20 cellular contexts compared by ENCODE assay signal in the genomic region with DNA sequence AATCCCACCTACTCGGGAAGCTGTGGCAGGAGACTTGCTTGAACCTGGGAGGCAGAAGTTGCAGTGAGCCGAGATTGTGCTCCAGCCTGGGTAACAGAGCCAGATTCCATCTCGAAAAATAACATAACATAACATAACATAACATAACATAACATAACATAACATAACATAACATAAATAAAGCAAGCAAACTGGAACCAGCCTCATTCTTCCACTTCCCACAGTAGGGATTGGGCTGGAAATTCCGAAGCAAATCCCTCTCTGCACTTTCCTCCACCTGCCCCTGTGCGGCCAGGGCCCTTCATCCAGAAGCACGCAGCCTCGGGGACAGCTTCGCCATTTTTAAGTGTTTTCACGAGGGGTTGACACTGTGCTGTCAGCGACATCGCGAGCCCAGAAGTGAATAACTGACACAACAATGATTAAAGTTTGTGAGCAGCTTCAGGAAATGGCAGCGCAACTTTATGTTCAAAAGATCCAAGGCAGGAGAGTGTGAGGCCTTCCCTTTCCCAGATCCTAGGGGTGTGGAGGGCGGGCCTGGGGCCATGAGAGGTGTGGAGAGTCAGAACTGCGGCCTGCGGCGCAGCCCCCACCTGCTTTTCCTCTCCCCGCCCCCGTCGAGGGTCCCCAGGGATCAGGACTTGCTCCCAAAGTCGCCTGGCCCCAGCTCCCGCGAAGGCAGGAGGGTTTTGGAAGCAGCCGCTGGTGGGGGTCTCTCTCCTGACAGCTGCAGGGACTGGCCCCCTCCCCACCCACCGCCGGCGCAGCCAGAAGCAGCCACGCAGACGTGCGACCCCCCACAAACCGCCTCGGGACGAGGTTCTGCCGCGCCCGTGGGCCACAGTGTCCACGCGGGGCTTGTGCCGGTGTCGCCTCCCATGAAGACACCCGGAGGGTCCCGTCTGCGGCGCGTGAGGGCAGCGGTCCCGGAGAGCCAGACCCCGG. TPM values are rescaled to one million over a fixed set of nuclear protein-coding genes. Genes with fewer than 3 reads are reported as not detected.
DNase-seq lines count a peak whose midpoint lies in the region; ATAC-seq and TF ChIP-seq lines count a peak whose summit lies in the region.
"Had no signal": no experiment of that assay in that cellular context is flagged by ENCODE, and none has a peak within 500 bp of the region (broad histone marks: within the 10 kb centered on the region; RNA-seq: fewer than 3 reads in every experiment).

No MANE protein-coding gene starts in this region.

- H3K4me2 ChIP-seq in IMR-90 (ENCODE audit: low read depth, low read length) (no peak overlapping the region), neuronal stem cell (ENCODE audit: insufficient read depth, low read length, poor library complexity, severe bottlenecking) (peak overlapping the region; percentile 67)

- no peak for TF ChIP-seq RAD21 in IMR-90 (IDR thresholded peaks at IDR 0.05; ENCODE audit: low read length)

- H3K79me1 ChIP-seq in IMR-90 (ENCODE audit: low read depth in 1 of 2, low read length in 2 of 2) (no peaks in the 10 kb centered on the region), neuronal stem cell (ENCODE audit: low read depth, low read length) (no peaks in the 10 kb centered on the region)

- H3K27ac Mint-ChIP-seq in activated CD4-positive, alpha-beta memory T cell treated with anti-CD3 and anti-CD28 coated beads for 36 hours = no peak overlapping the region
- H3K27ac Mint-ChIP-seq in activated CD4-positive, alpha-beta memory T cell treated with anti-CD3 and anti-CD28 coated beads, Interleukin-2, amount 10 ng/mL, durations not matched to agents 7 days and 5 days = no peak overlapping the region
- no peak overlapping the region for H3K27ac Mint-ChIP-seq in endothelial cell (ENCODE audit: unreplicated experiment)
- H3K27ac Mint-ChIP-seq: activated naive CD8-positive, alpha-beta T cell treated with anti-CD3 and anti-CD28 coated beads, Interleukin-2, amount 10 ng/mL, durations not matched to agents 7 days and 5 days had no signal

- H2AFZ ChIP-seq in IMR-90 (replicated peaks; ENCODE audit: low read length, poor library complexity) = peak overlapping the region; percentile 43
- H2AFZ ChIP-seq in neuronal stem cell (ENCODE audit: low read length) = peak overlapping the region; percentile 11

- 18% methylated on average over 8 of the region's 48 CpGs; no CpG with 5 or more reads in 1 of the 2 experiments for WGBS in IMR-90 (ENCODE audit: extremely low coverage in 2 of 2, insufficient read length in 1 of 2), 2 experiments
- WGBS in neuronal stem cell (ENCODE audit: extremely low coverage in 2 of 2, insufficient read length in 2 of 2, insufficient replicate concordance in 1 of 2), 2 donors = no CpG with 5 or more reads among the region's 48 CpGs

- H3K23ac ChIP-seq in IMR-90 (ENCODE audit: low read depth, low read length) (no peak overlapping the region), neuronal stem cell (ENCODE audit: low read depth, low read length, poor library complexity) (no peak overlapping the region)

- no peak overlapping the region for H4K5ac ChIP-seq in IMR-90 (ENCODE audit: low read depth, low read length)

- H3K18ac ChIP-seq in IMR-90 (ENCODE audit: low read depth, low read length) (no peak overlapping the region), neuronal stem cell (ENCODE audit: low read length) (peak overlapping the region; percentile 85)

- H3K36me3 ChIP-seq in IMR-90 (ENCODE audit: control insufficient read depth, insufficient read depth, low read length) (no peaks in the 10 kb centered on the region), neuronal stem cell (replicated peaks in 1 of 2; ENCODE audit: control insufficient read depth in 2 of 2, insufficient read depth in 2 of 2, low read length in 2 of 2) (no peaks in the 10 kb centered on the region)

- no peak overlapping the region for H2AK9ac ChIP-seq in IMR-90 (replicated peaks; ENCODE audit: low read depth, low read length, poor library complexity)

- H2BK20ac ChIP-seq in IMR-90 (ENCODE audit: low read depth, low read length) = no peak overlapping the region

- H3K4me1 Mint-ChIP-seq in activated CD4-positive, alpha-beta memory T cell treated with anti-CD3 and anti-CD28 coated beads for 36 hours (ENCODE audit: low read depth) = peaks cover 3% of the 10 kb centered on the region
- H3K4me1 Mint-ChIP-seq in activated CD4-positive, alpha-beta memory T cell treated with anti-CD3 and anti-CD28 coated beads, Interleukin-2, amount 10 ng/mL, durations not matched to agents 7 days and 5 days = peaks cover 2% of the 10 kb centered on the region
- peaks cover 30% of the 10 kb centered on the region for H3K4me1 Mint-ChIP-seq in endothelial cell (ENCODE audit: unreplicated experiment)

- H3K9me3 ChIP-seq in IMR-90 (ENCODE audit: control insufficient read depth, insufficient read depth, low read length) (no peaks in the 10 kb centered on the region), neuronal stem cell (replicated peaks in 1 of 2; ENCODE audit: control insufficient read depth in 2 of 2, insufficient read depth in 1 of 2, low read depth in 1 of 2, low read length in 2 of 2) (no peaks in the 10 kb centered on the region)

- no peaks in the 10 kb centered on the region for H4K20me1 ChIP-seq in IMR-90 (ENCODE audit: insufficient read depth, low read length)

- peak overlapping the region; percentile 45 for H3K4me3 Mint-ChIP-seq in activated CD4-positive, alpha-beta memory T cell treated with anti-CD3 and anti-CD28 coated beads for 36 hours
- H3K4me3 Mint-ChIP-seq in activated CD4-positive, alpha-beta memory T cell treated with anti-CD3 and anti-CD28 coated beads, Interleukin-2, amount 10 ng/mL, durations not matched to agents 7 days and 5 days = no peak overlapping the region
- H3K4me3 Mint-ChIP-seq in endothelial cell (ENCODE audit: unreplicated experiment) = peak overlapping the region; percentile 83
- H3K4me3 Mint-ChIP-seq: activated naive CD8-positive, alpha-beta T cell treated with anti-CD3 and anti-CD28 coated beads, Interleukin-2, amount 10 ng/mL, durations not matched to agents 7 days and 5 days had no signal

- DNase-seq in activated CD4-positive, alpha-beta memory T cell treated with anti-CD3 and anti-CD28 coated beads for 36 hours = no peak
- no peak for DNase-seq in activated CD4-positive, alpha-beta memory T cell treated with anti-CD3 and anti-CD28 coated beads, Interleukin-2, amount 10 ng/mL, durations not matched to agents 7 days and 5 days
- DNase-seq in IMR-90 (no peak), endothelial cell (ENCODE audit: low spot score) (no peak), neuronal stem cell (ENCODE audit: low spot score) (no peak), SKM-1 (lab: John Stamatoyannopoulos, UW; ENCODE audit: unreplicated experiment) (no peak), NCI-H510A treated with DMSO at 0.1 percent for 48 hours (lab: John Stamatoyannopoulos, UW) (no peak)
- DNase-seq: activated CD4-positive, alpha-beta T cell treated with anti-CD3 and anti-CD28 coated beads, Interleukin-2, amount 50 U/mL, for 1 hour; cerebellar nuclear complex; COR-L47; GF-D8; NCI-H187; NCI-H748 treated with DMSO at 0.1 percent for 48 hours; T-helper 9 cell had no signal

- no peaks in the 10 kb centered on the region for H3K36me3 Mint-ChIP-seq in activated CD4-positive, alpha-beta memory T cell treated with anti-CD3 and anti-CD28 coated beads for 36 hours
- H3K36me3 Mint-ChIP-seq in activated CD4-positive, alpha-beta memory T cell treated with anti-CD3 and anti-CD28 coated beads, Interleukin-2, amount 10 ng/mL, durations not matched to agents 7 days and 5 days (ENCODE audit: low read depth) = no peaks in the 10 kb centered on the region
- H3K36me3 Mint-ChIP-seq in endothelial cell (ENCODE audit: low read depth, unreplicated experiment) = peaks cover 3% of the 10 kb centered on the region
- H3K36me3 Mint-ChIP-seq: activated naive CD8-positive, alpha-beta T cell treated with anti-CD3 and anti-CD28 coated beads, Interleukin-2, amount 10 ng/mL, durations not matched to agents 7 days and 5 days had no signal

- H3K4me1 ChIP-seq in IMR-90 (ENCODE audit: control insufficient read depth, insufficient read depth, low read length) = no peaks in the 10 kb centered on the region
- peaks cover 0 to 2% of the 10 kb centered on the region in 2 donors for H3K4me1 ChIP-seq in neuronal stem cell (ENCODE audit: control insufficient read depth in 2 of 2, insufficient read depth in 1 of 2, low read depth in 1 of 2, low read length in 2 of 2)

- no peak for TF ChIP-seq CTCF in IMR-90 (conservative IDR thresholded peaks at IDR 0.05; ENCODE audit: low read depth, low read length)
- no peak for TF ChIP-seq CTCF in endothelial cell (IDR thresholded peaks at IDR 0.05; ENCODE audit: unreplicated experiment)

- no peak overlapping the region for H3K9ac ChIP-seq in IMR-90 (ENCODE audit: low read depth, low read length)
- peak overlapping the region; percentile 50 for H3K9ac ChIP-seq in neuronal stem cell (ENCODE audit: low read depth, low read length, poor library complexity)

- H3K56ac ChIP-seq in IMR-90 (ENCODE audit: extremely low read depth, insufficient read depth, low read length) = no peak overlapping the region

- H3K9me1 ChIP-seq in IMR-90 (ENCODE audit: insufficient read depth, low read length) = no peaks in the 10 kb centered on the region

- H3K27me3 ChIP-seq in IMR-90 (ENCODE audit: control insufficient read depth, insufficient read depth, low read length) (peaks cover 81% of the 10 kb centered on the region), neuronal stem cell (ENCODE audit: control insufficient read depth in 3 of 3, insufficient read depth in 3 of 3, low read depth in 1 of 3, low read length in 3 of 3) (peaks cover 10 to 92% (median 37%) of the 10 kb centered on the region in 3 experiments)

- no TSS peak for BruUV-seq in IMR-90 (replicated peaks; lab: Mats Ljungman, UMichigan)

- POLR2A ChIA-PET in activated CD4-positive, alpha-beta memory T cell treated with anti-CD3 and anti-CD28 coated beads for 36 hours (lab: Charles Lee) = no interaction called here
- POLR2A ChIA-PET in activated CD4-positive, alpha-beta memory T cell treated with anti-CD3 and anti-CD28 coated beads, Interleukin-2, amount 10 ng/mL, durations not matched to agents 7 days and 5 days (lab: Charles Lee) = no interaction called here
- POLR2A ChIA-PET in IMR-90 (lab: Charles Lee; ENCODE audit: unreplicated experiment) = no interaction called here

- TF ChIP-seq POLR2A in IMR-90 (IDR thresholded peaks at IDR 0.05; ENCODE audit: low read depth, low read length) = no peak

- H4K91ac ChIP-seq in IMR-90 (ENCODE audit: insufficient read depth, low read depth, low read length) (no peak overlapping the region), neuronal stem cell (ENCODE audit: low read depth, low read length, poor library complexity) (no peak overlapping the region)

- H2BK5ac ChIP-seq in IMR-90 (ENCODE audit: low read depth, low read length, poor library complexity, severe bottlenecking) (no peak overlapping the region), neuronal stem cell (ENCODE audit: low read length) (no peak overlapping the region)

- peaks cover 58% of the 10 kb centered on the region for H3K27me3 Mint-ChIP-seq in activated CD4-positive, alpha-beta memory T cell treated with anti-CD3 and anti-CD28 coated beads for 36 hours
- H3K27me3 Mint-ChIP-seq in activated CD4-positive, alpha-beta memory T cell treated with anti-CD3 and anti-CD28 coated beads, Interleukin-2, amount 10 ng/mL, durations not matched to agents 7 days and 5 days = peaks cover 59% of the 10 kb centered on the region
- peaks cover 12% of the 10 kb centered on the region for H3K27me3 Mint-ChIP-seq in endothelial cell (ENCODE audit: unreplicated experiment)

- ATAC-seq in IMR-90 (ENCODE audit: low read depth) = no peak
- ATAC-seq in HG02884 (IDR thresholded peaks at IDR 0.05; ENCODE audit: unreplicated experiment) = no peak

- in situ Hi-C loops in IMR-90 (cut with MboI; ENCODE audit: low sequenced_read_pairs) = no loop called here

- no peak overlapping the region for H3K27ac ChIP-seq in IMR-90 (ENCODE audit: insufficient read depth, low read length)
- H3K27ac ChIP-seq in neuronal stem cell (replicated peaks; ENCODE audit: low read length) = no peak overlapping the region
- H3K27ac ChIP-seq: skin epidermis had no signal

- no peak overlapping the region for H3K4me3 ChIP-seq in IMR-90 (ENCODE audit: insufficient read depth, low read depth, low read length)
- H3K4me3 ChIP-seq in neuronal stem cell (ENCODE audit: low read length in 2 of 2) = peak overlapping the region in 1 of 2 donors; percentile 44

- no peak overlapping the region for H3K14ac ChIP-seq in IMR-90 (replicated peaks; ENCODE audit: low read depth, low read length)
- H3K14ac ChIP-seq in neuronal stem cell (ENCODE audit: low read length) = no peak overlapping the region

- no peak overlapping the region for H4K8ac ChIP-seq in IMR-90 (ENCODE audit: low read depth in 2 of 2, low read length in 2 of 2)
- no peak overlapping the region for H4K8ac ChIP-seq in neuronal stem cell (ENCODE audit: low read depth, low read length)

- H2BK15ac ChIP-seq in IMR-90 (ENCODE audit: low read depth, low read length) (no peak overlapping the region), neuronal stem cell (ENCODE audit: low read length) (no peak overlapping the region)

- intact Hi-C loops in activated CD4-positive, alpha-beta memory T cell treated with anti-CD3 and anti-CD28 coated beads for 36 hours (cut with micrococcal nuclease) = no loop called here
- intact Hi-C loops in IMR-90 (cut with micrococcal nuclease) = no loop called here

- H3K9me3 Mint-ChIP-seq in activated CD4-positive, alpha-beta memory T cell treated with anti-CD3 and anti-CD28 coated beads for 36 hours = no peaks in the 10 kb centered on the region
- no peaks in the 10 kb centered on the region for H3K9me3 Mint-ChIP-seq in activated CD4-positive, alpha-beta memory T cell treated with anti-CD3 and anti-CD28 coated beads, Interleukin-2, amount 10 ng/mL, durations not matched to agents 7 days and 5 days
- no peaks in the 10 kb centered on the region for H3K9me3 Mint-ChIP-seq in endothelial cell (ENCODE audit: unreplicated experiment)
- H3K9me3 Mint-ChIP-seq: activated naive CD8-positive, alpha-beta T cell treated with anti-CD3 and anti-CD28 coated beads, Interleukin-2, amount 10 ng/mL, durations not matched to agents 7 days and 5 days had no signal

- H3K4ac ChIP-seq in IMR-90 (ENCODE audit: low read depth, low read length) = no peak overlapping the region
- no peak overlapping the region for H3K4ac ChIP-seq in neuronal stem cell (ENCODE audit: low read length)

- H2BK120ac ChIP-seq in IMR-90 (ENCODE audit: low read depth, low read length) (no peak overlapping the region), neuronal stem cell (ENCODE audit: low read depth, low read length) (no peak overlapping the region)

- CTCF ChIA-PET in activated CD4-positive, alpha-beta memory T cell treated with anti-CD3 and anti-CD28 coated beads for 36 hours (lab: Charles Lee) = interaction anchor here (1.0 kb wide), 1 partner anchor 27 kb away, joined by 8 read pairs; no protein-coding TSS in a partner anchor
- CTCF ChIA-PET in activated CD4-positive, alpha-beta memory T cell treated with anti-CD3 and anti-CD28 coated beads, Interleukin-2, amount 10 ng/mL, durations not matched to agents 7 days and 5 days (lab: Charles Lee) = interaction anchor here (1.7 kb wide), 1 partner anchor 26 kb away, joined by 4 read pairs; no protein-coding TSS in a partner anchor
- CTCF ChIA-PET in IMR-90 (lab: Yijun Ruan, JAX) = no interaction called here

- dilution Hi-C loops in IMR-90 (cut with HindIII; ENCODE audit: low sequenced_read_pairs, unreplicated experiment) = no loop called here

- H2BK12ac ChIP-seq in neuronal stem cell (ENCODE audit: low read length) = peak overlapping the region; percentile 34

- H2AK5ac ChIP-seq in IMR-90 (ENCODE audit: low read depth, low read length) (no peak overlapping the region), neuronal stem cell (ENCODE audit: low read depth, low read length) (no peak overlapping the region)

RNA-seq across cellular contexts. Expression of a gene that starts 0.7 kb away (rescaled TPM):
- not detected for total RNA-seq in activated CD4-positive, alpha-beta memory T cell treated with anti-CD3 and anti-CD28 coated beads for 36 hours
- not detected for total RNA-seq in activated CD4-positive, alpha-beta memory T cell treated with anti-CD3 and anti-CD28 coated beads, Interleukin-2, amount 10 ng/mL, durations not matched to agents 7 days and 5 days
- not detected in 2 replicates for total RNA-seq in IMR-90 (2012; rRNA removed)
- polyA plus RNA-seq in IMR-90 (2012; rRNA removed) = not detected in 2 replicates
- polyA plus RNA-seq in IMR-90 (2012; cell fraction: cytosol; rRNA removed) = not detected in 2 replicates
- polyA plus RNA-seq in IMR-90 (2012; cell fraction: nucleus; rRNA removed; ENCODE audit: low replicate concordance) = not detected in 2 replicates
- 0.64 TPM for total RNA-seq in endothelial cell (ENCODE audit: unreplicated experiment)
- polyA plus RNA-seq in neuronal stem cell (2013, experiment 1 of 2) = 0.08 TPM
- polyA plus RNA-seq in neuronal stem cell (2013, experiment 2 of 2) = 0.04 TPM
- total RNA-seq: activated naive CD8-positive, alpha-beta T cell treated with anti-CD3 and anti-CD28 coated beads, Interleukin-2, amount 10 ng/mL, durations not matched to agents 7 days and 5 days; epithelial cell of proximal tubule; myocyte had no signal

RNA-seq across cellular contexts. Expression of a gene that starts 14.9 kb away (rescaled TPM):
- not detected for total RNA-seq in activated CD4-positive, alpha-beta memory T cell treated with anti-CD3 and anti-CD28 coated beads for 36 hours
- not detected for total RNA-seq in activated CD4-positive, alpha-beta memory T cell treated with anti-CD3 and anti-CD28 coated beads, Interleukin-2, amount 10 ng/mL, durations not matched to agents 7 days and 5 days
- total RNA-seq in IMR-90 (2012; rRNA removed) = not detected in 2 replicates
- polyA plus RNA-seq in IMR-90 (2012; rRNA removed) = not detected in 2 replicates
- polyA plus RNA-seq in IMR-90 (2012; cell fraction: cytosol; rRNA removed) = not detected in 2 replicates
- 0.02 TPM in 1 of 2 replicates, not detected in the other for polyA plus RNA-seq in IMR-90 (2012; cell fraction: nucleus; rRNA removed; ENCODE audit: low replicate concordance)
- not detected for total RNA-seq in endothelial cell (ENCODE audit: unreplicated experiment)
- 0.31 TPM for polyA plus RNA-seq in neuronal stem cell (2013, experiment 1 of 2)
- 0.22 TPM for polyA plus RNA-seq in neuronal stem cell (2013, experiment 2 of 2)
- total RNA-seq: activated naive CD8-positive, alpha-beta T cell treated with anti-CD3 and anti-CD28 coated beads, Interleukin-2, amount 10 ng/mL, durations not matched to agents 7 days and 5 days; epithelial cell of proximal tubule; H4; myocyte had no signal

RNA-seq across cellular contexts. Expression of a gene that starts 31.7 kb away (rescaled TPM):
- total RNA-seq in activated CD4-positive, alpha-beta memory T cell treated with anti-CD3 and anti-CD28 coated beads for 36 hours = 10 to 100 TPM; 13.2 to 14.7 TPM
- 1 to 10 TPM; 6.7 to 8.0 TPM for total RNA-seq in activated CD4-positive, alpha-beta memory T cell treated with anti-CD3 and anti-CD28 coated beads, Interleukin-2, amount 10 ng/mL, durations not matched to agents 7 days and 5 days
- total RNA-seq in IMR-90 (2012; rRNA removed) = 2.0 and 2.8 TPM in 2 replicates
- 3.5 and 4.4 TPM in 2 replicates for polyA plus RNA-seq in IMR-90 (2012; rRNA removed)
- 3.8 and 4.0 TPM in 2 replicates for polyA plus RNA-seq in IMR-90 (2012; cell fraction: cytosol; rRNA removed)
- polyA plus RNA-seq in IMR-90 (2012; cell fraction: nucleus; rRNA removed; ENCODE audit: low replicate concordance) = 5.9 and 7.4 TPM in 2 replicates
- 23.1 TPM for total RNA-seq in endothelial cell (ENCODE audit: unreplicated experiment)
- polyA plus RNA-seq in neuronal stem cell (2013, experiment 1 of 2) = 29.7 TPM
- polyA plus RNA-seq in neuronal stem cell (2013, experiment 2 of 2) = 28.1 TPM
